ENCODE assay signal across 8 cellular contexts in the genomic region with DNA sequence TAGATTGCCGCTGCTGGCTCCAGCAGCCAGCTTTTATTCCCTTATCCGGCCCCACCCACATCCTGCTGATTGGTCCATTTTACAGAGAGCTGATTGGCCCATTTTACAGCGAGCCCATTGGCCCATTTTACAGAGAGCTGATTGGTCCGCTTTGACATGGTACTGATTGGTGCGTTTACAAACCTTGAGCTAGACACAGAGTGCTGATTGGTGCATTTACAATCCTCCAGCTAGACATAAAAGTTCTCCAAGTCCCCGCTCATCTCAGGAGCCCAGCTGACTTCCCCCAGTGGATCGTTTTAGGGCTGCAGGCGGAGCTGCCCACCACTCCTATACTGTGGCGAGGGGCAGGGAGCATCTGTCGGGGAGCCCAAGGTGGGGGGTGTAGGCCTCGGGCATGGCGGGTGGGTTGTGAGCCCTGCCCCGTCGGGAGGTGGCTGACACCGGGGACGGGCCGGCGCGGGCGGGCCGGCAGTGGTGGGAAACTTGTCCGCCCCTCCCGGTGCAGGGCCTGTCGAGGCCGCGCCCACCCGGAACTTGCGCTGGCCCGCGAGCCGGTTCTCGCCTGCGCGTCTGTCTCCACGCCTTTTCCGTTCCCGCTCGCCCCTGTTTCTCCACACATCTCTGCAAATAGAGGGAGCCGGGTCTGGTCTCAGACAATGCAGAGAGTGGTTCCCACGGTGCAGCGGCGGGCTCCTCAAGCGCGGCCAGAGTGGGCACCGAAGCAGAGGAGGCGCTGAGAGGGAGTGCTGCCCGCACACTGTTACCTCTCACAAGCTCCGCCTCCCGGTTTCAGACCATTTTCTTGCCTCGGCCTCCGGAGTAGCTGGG.
DNase-seq lines count a peak whose midpoint lies in the region; ATAC-seq and TF ChIP-seq lines count a peak whose summit lies in the region.

No MANE protein-coding gene starts in this region.

- H3K79me2 ChIP-seq in smooth muscle cell (ENCODE audit: low read depth) = no peaks in the 10 kb centered on the region

- H3K27ac ChIP-seq in right cardiac atrium (ENCODE audit: low read length) = no peak overlapping the region
- peak overlapping the region; percentile 86 for H3K27ac ChIP-seq in smooth muscle cell (ENCODE audit: low read depth)

- TF ChIP-seq CTCF in smooth muscle cell (IDR thresholded peaks at IDR 0.05; ENCODE audit: borderline replicate concordance, insufficient read depth, poor library complexity, severe bottlenecking) = no peak

- intact Hi-C loops in right cardiac atrium (cut with DNase I) = no loop called here

- no peaks in the 10 kb centered on the region for H4K20me1 ChIP-seq in smooth muscle cell (ENCODE audit: low read depth)

- H3K9me3 Mint-ChIP-seq in activated T-helper 17 cell treated with anti-CD3 and anti-CD28 coated beads, Interleukin-2, amount 50 U/mL, for 72 hours = no peaks in the 10 kb centered on the region

- no peaks in the 10 kb centered on the region for H3K9me3 ChIP-seq in right cardiac atrium (ENCODE audit: control insufficient read depth, low read length)
- H3K9me3 ChIP-seq in smooth muscle cell (replicated peaks; ENCODE audit: low read depth) = no peaks in the 10 kb centered on the region

- 26% methylated on average over 51 of the region's 51 CpGs for WGBS in right cardiac atrium
- 69% methylated on average over 49 of the region's 51 CpGs for WGBS in smooth muscle cell (ENCODE audit: low lambda C conversion rate)

- DNase-seq in H7 (peak; percentile 19), right cardiac atrium (peak; percentile 51 to 84 (median 79)), smooth muscle cell (lab: John Stamatoyannopoulos, UW; ENCODE audit: unreplicated experiment) (no peak), kidney glomerular epithelial cell (lab: John Stamatoyannopoulos, UW) (no peak), NCI-H82 (lab: John Stamatoyannopoulos, UW) (no peak)

- peak overlapping the region; percentile 11; the same call in 1 of the 2 replicates for H3K4me3 ChIP-seq in H7 (ENCODE audit: insufficient read depth, low read depth, low read length)
- H3K4me3 ChIP-seq in right cardiac atrium (ENCODE audit: low read length) = peak overlapping the region; percentile 34
- peak overlapping the region; percentile 38 for H3K4me3 ChIP-seq in smooth muscle cell

- peak overlapping the region; percentile 53 for H3K4me2 ChIP-seq in smooth muscle cell

- H3K4me3 Mint-ChIP-seq in activated T-helper 17 cell treated with anti-CD3 and anti-CD28 coated beads, Interleukin-2, amount 50 U/mL, for 72 hours = peak overlapping the region; percentile 60

- ATAC-seq in activated T-helper 17 cell treated with anti-CD3 and anti-CD28 coated beads, Interleukin-2, amount 50 U/mL, for 72 hours (replicated peaks) = peak; percentile 25
- peak; percentile 73 to 86 for ATAC-seq in right cardiac atrium
- no peak for ATAC-seq in HG02642 (IDR thresholded peaks at IDR 0.05; ENCODE audit: poor library complexity, unreplicated experiment)
- ATAC-seq in GM18520 (IDR thresholded peaks at IDR 0.05; ENCODE audit: unreplicated experiment) = no peak

- H3K27me3 ChIP-seq in H7 (ENCODE audit: control insufficient read depth, insufficient read depth, low read length) = no peaks in the 10 kb centered on the region
- no peaks in the 10 kb centered on the region for H3K27me3 ChIP-seq in right cardiac atrium (ENCODE audit: control insufficient read depth, insufficient read depth)
- no peaks in the 10 kb centered on the region for H3K27me3 ChIP-seq in smooth muscle cell (ENCODE audit: low read depth)

- H3K9ac ChIP-seq in smooth muscle cell (ENCODE audit: low read depth) = no peak overlapping the region

- H3F3A ChIP-seq in smooth muscle cell (ENCODE audit: low read depth) = peaks cover 18% of the 10 kb centered on the region

- H3K27me3 Mint-ChIP-seq in activated T-helper 17 cell treated with anti-CD3 and anti-CD28 coated beads, Interleukin-2, amount 50 U/mL, for 72 hours = peaks cover 14% of the 10 kb centered on the region

- no peaks in the 10 kb centered on the region for H3K4me1 ChIP-seq in right cardiac atrium (ENCODE audit: control insufficient read depth, insufficient read depth, low read length)
- H3K4me1 ChIP-seq in smooth muscle cell (ENCODE audit: low read depth) = peaks cover 17% of the 10 kb centered on the region

- H3K36me3 ChIP-seq in H7 (replicated peaks; ENCODE audit: control insufficient read depth, insufficient read depth, low read length) (no peaks in the 10 kb centered on the region), smooth muscle cell (ENCODE audit: low read depth) (no peaks in the 10 kb centered on the region)

- H3K4me1 Mint-ChIP-seq in activated T-helper 17 cell treated with anti-CD3 and anti-CD28 coated beads, Interleukin-2, amount 50 U/mL, for 72 hours = peaks cover 9% of the 10 kb centered on the region

- no peaks in the 10 kb centered on the region for H3K36me3 Mint-ChIP-seq in activated T-helper 17 cell treated with anti-CD3 and anti-CD28 coated beads, Interleukin-2, amount 50 U/mL, for 72 hours (ENCODE audit: low read depth)

- no peak overlapping the region for H2AFZ ChIP-seq in smooth muscle cell (ENCODE audit: low read depth)

- H3K27ac Mint-ChIP-seq in activated T-helper 17 cell treated with anti-CD3 and anti-CD28 coated beads, Interleukin-2, amount 50 U/mL, for 72 hours = peak overlapping the region; percentile 57

Comparison
In these comparisons a context has a peak if more than half of its experiments do, and no peak if none do; other contexts are left out.
1. DNase-seq: peak in H7 (single experiment) and right cardiac atrium (3 of 3); none in smooth muscle cell (single experiment), kidney glomerular epithelial cell (single experiment) and NCI-H82 (single experiment).
2. ATAC-seq: peak in activated T-helper 17 cell treated with anti-CD3 and anti-CD28 coated beads, Interleukin-2, amount 50 U/mL, for 72 hours (single experiment) and right cardiac atrium (2 of 2); none in HG02642 (single experiment) and GM18520 (single experiment).
3. Peak in every context shown above with its lines, with median percentiles within 50 percentile points of each other: H3K4me3 ChIP-seq.